Comparison of ENCODE assay signal across 17 cellular contexts in genomic region chr4:68360570-68360969, GRCh38.
"Had no signal": no experiment of that assay in that cellular context is flagged by ENCODE, and none has a peak within 500 bp of the region (broad histone marks: within the 10 kb centered on the region; RNA-seq: fewer than 3 reads in every experiment).

No MANE protein-coding gene starts in this region.

- H3K27me3 ChIP-seq: heart left ventricle, thyroid gland had no signal

- ATAC-seq: activated T-helper 17 cell treated with anti-CD3 and anti-CD28 coated beads, Interleukin-2, amount 50 U/mL, for 72 hours; gastrocnemius medialis; heart left ventricle; naive thymus-derived CD8-positive, alpha-beta T cell; stimulated activated naive B cell treated with anti-CD40 and anti-IgM and Interleukin-4, amounts not matched to agents 10 μg/mL and 1 μg/mL and 100 μg/mL, for 72 hours had no signal

- H3K27ac ChIP-seq: gastrocnemius medialis, heart left ventricle, left ventricle myocardium inferior, neutrophil, thyroid gland had no signal

- H3K36me3 ChIP-seq: gastrocnemius medialis, heart left ventricle, left ventricle myocardium inferior, neutrophil, thyroid gland had no signal

- DNase-seq: activated CD4-positive, alpha-beta T cell treated with anti-CD3 and anti-CD28 coated beads, Interleukin-2, amount 50 U/mL, for 1 hour; activated naive CD4-positive, alpha-beta T cell treated with Interleukin-2 at 50 U/mL for 16 hours; anterior cingulate cortex; cerebellar nuclear complex; effector CD8-positive, alpha-beta T cell; gastrocnemius medialis; heart left ventricle; left ventricle myocardium inferior; naive thymus-derived CD8-positive, alpha-beta T cell; stimulated activated CD4-positive, alpha-beta T cell treated with anti-CD3 and anti-CD28 coated beads, Interleukin-15, amount 100 ng/mL, for 24 hours; stimulated activated CD4-positive, alpha-beta T cell treated with anti-CD3 and anti-CD28 coated beads, Interleukin-4, amount 100 ng/mL, for 1 hour; stimulated activated naive B cell treated with anti-CD40 and anti-IgM and Interleukin-4, amounts not matched to agents 10 μg/mL and 1 μg/mL and 100 μg/mL, for 72 hours; thyroid gland had no signal

- H3K9me3 Mint-ChIP-seq: activated T-helper 17 cell treated with anti-CD3 and anti-CD28 coated beads, Interleukin-2, amount 50 U/mL, for 72 hours; memory B cell; naive thymus-derived CD8-positive, alpha-beta T cell; T-helper 2 cell treated with Interferon-gamma antibody and Interleukin-4, amounts not matched to agents 5 μg/mL and 100 μg/mL, for 36 hours had no signal

- H3K27ac Mint-ChIP-seq: activated T-helper 17 cell treated with anti-CD3 and anti-CD28 coated beads, Interleukin-2, amount 50 U/mL, for 72 hours; stimulated activated naive B cell treated with anti-CD40 and anti-IgM and Interleukin-4, amounts not matched to agents 10 μg/mL and 1 μg/mL and 100 μg/mL, for 72 hours; T-helper 2 cell treated with Interferon-gamma antibody and Interleukin-4, amounts not matched to agents 5 μg/mL and 100 μg/mL, for 36 hours had no signal

- H3K4me1 Mint-ChIP-seq: stimulated activated naive B cell treated with anti-CD40 and anti-IgM and Interleukin-4, amounts not matched to agents 10 μg/mL and 1 μg/mL and 100 μg/mL, for 72 hours had no signal

- H3K9me3 ChIP-seq: gastrocnemius medialis, heart left ventricle, left ventricle myocardium inferior, neutrophil, thyroid gland had no signal

- H3K36me3 Mint-ChIP-seq: stimulated activated naive B cell treated with anti-CD40 and anti-IgM and Interleukin-4, amounts not matched to agents 10 μg/mL and 1 μg/mL and 100 μg/mL, for 72 hours had no signal

- H3K4me1 ChIP-seq: gastrocnemius medialis, heart left ventricle, left ventricle myocardium inferior, thyroid gland had no signal

- H3K4me3 Mint-ChIP-seq: activated T-helper 17 cell treated with anti-CD3 and anti-CD28 coated beads, Interleukin-2, amount 50 U/mL, for 72 hours; memory B cell; stimulated activated naive B cell treated with anti-CD40 and anti-IgM and Interleukin-4, amounts not matched to agents 10 μg/mL and 1 μg/mL and 100 μg/mL, for 72 hours; T-helper 2 cell treated with Interferon-gamma antibody and Interleukin-4, amounts not matched to agents 5 μg/mL and 100 μg/mL, for 36 hours had no signal

- H3K4me3 ChIP-seq: gastrocnemius medialis, heart left ventricle, left ventricle myocardium inferior, thyroid gland had no signal
